23 cellular contexts compared by ENCODE assay signal in the genomic region with DNA sequence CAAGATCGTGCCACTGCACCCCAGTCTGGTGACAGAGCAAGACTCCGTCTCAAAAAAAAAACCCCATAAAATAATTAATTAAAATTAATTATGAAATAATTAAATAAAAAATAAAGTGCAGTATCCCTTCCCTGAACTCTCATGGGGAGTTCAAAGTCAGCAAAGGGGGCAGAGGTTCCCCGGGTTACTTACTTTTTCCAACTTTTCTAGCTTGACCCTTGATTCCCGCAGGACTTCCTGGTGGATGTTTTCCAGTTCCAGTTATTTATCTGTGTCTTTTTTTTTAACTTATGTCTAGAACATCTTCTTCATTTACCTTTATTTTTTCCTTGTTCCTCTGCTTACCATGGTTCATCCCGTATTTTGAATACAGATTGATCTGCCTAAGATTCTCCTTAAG.
"Had no signal": no experiment of that assay in that cellular context is flagged by ENCODE, and none has a peak within 500 bp of the region (broad histone marks: within the 10 kb centered on the region; RNA-seq: fewer than 3 reads in every experiment).

No MANE protein-coding gene starts in this region.

- H3K36me3 ChIP-seq: left lung, lower lobe of right lung, ovary, suprapubic skin, tibial nerve, uterus had no signal

- H3K27me3 ChIP-seq: left lung, ovary, suprapubic skin, tibial nerve, uterus had no signal

- H3K9me3 ChIP-seq: left lung, lower lobe of right lung, ovary, suprapubic skin, thoracic aorta, tibial nerve, uterus had no signal

- H3K27ac ChIP-seq: left lung, lower lobe of right lung, ovary, skin epidermis, suprapubic skin, thoracic aorta, tibial nerve had no signal

- ATAC-seq: left colon; left lung; lower lobe of right lung; naive thymus-derived CD8-positive, alpha-beta T cell; right cardiac atrium; sciatic nerve; stimulated activated effector memory CD8-positive, alpha-beta T cell treated with anti-CD3 and anti-CD28 coated beads, Interleukin-12 subunit alpha, Interleukin-12 subunit beta, amount 100 ng/mL, for 72 hours had no signal

- DNase-seq: hypothalamus; immature natural killer cell; kidney; left colon; left lung; lower lobe of right lung; mammary epithelial cell; mesenchymal stem cell; naive thymus-derived CD8-positive, alpha-beta T cell; nucleus accumbens; ovary; right cardiac atrium; stimulated activated CD4-positive, alpha-beta T cell treated with anti-CD3 and anti-CD28 coated beads, Interleukin-12 subunit alpha, Interleukin-12 subunit beta, amount 100 ng/mL, for 4 hours; stimulated activated CD4-positive, alpha-beta T cell treated with anti-CD3 and anti-CD28 coated beads, Interleukin-15, amount 100 ng/mL, for 24 hours; stimulated activated CD4-positive, alpha-beta T cell treated with anti-CD3 and anti-CD28 coated beads, Interleukin-4, amount 100 ng/mL, for 24 hours; stimulated activated naive CD4-positive, alpha-beta T cell; uterus had no signal

- H3K4me1 ChIP-seq: uterus had no signal

- H3K4me3 ChIP-seq: left lung, lower lobe of right lung, ovary, skin epidermis, suprapubic skin, thoracic aorta, tibial nerve, uterus had no signal
